ENCODE assay signal across 11 cellular contexts in genomic region chr17:82126479-82127314, GRCh38. TPM values are rescaled to one million over a fixed set of nuclear protein-coding genes. Genes with fewer than 3 reads are reported as not detected.
DNase-seq lines count a peak whose midpoint lies in the region; ATAC-seq and TF ChIP-seq lines count a peak whose summit lies in the region.
"Had no signal": no experiment of that assay in that cellular context is flagged by ENCODE, and none has a peak within 500 bp of the region (broad histone marks: within the 10 kb centered on the region; RNA-seq: fewer than 3 reads in every experiment).

No MANE protein-coding gene starts in this region.

- H3K27me3 Mint-ChIP-seq in activated CD8-positive, alpha-beta T cell treated with anti-CD3 and anti-CD28 coated beads, Interleukin-2, amount 10 ng/mL, durations not matched to agents 7 days and 5 days (ENCODE audit: low read depth) = no peaks in the 10 kb centered on the region
- no peaks in the 10 kb centered on the region for H3K27me3 Mint-ChIP-seq in activated naive CD8-positive, alpha-beta T cell treated with anti-CD3 and anti-CD28 coated beads, Interleukin-2, amount 10 ng/mL, durations not matched to agents 7 days and 5 days
- H3K27me3 Mint-ChIP-seq: naive B cell; stimulated activated memory B cell treated with anti-CD40 and anti-IgM and Interleukin-4, amounts not matched to agents 10 μg/mL and 1 μg/mL and 100 μg/mL, for 72 hours had no signal

- CTCF ChIA-PET in activated CD8-positive, alpha-beta T cell treated with anti-CD3 and anti-CD28 coated beads, Interleukin-2, amount 10 ng/mL, durations not matched to agents 7 days and 5 days (lab: Charles Lee) = interaction anchor here (0.9 to 2.2 kb wide), 16 partner anchors 10 to 177 kb away, joined by 3 to 16 read pairs (median 4); partner anchors contain the start of gene DCXR

- peak overlapping the region; percentile 70 for H3K4me3 Mint-ChIP-seq in activated CD8-positive, alpha-beta T cell treated with anti-CD3 and anti-CD28 coated beads, Interleukin-2, amount 10 ng/mL, durations not matched to agents 7 days and 5 days
- peak overlapping the region; percentile 77 for H3K4me3 Mint-ChIP-seq in activated naive CD8-positive, alpha-beta T cell treated with anti-CD3 and anti-CD28 coated beads, Interleukin-2, amount 10 ng/mL, durations not matched to agents 7 days and 5 days
- H3K4me3 Mint-ChIP-seq: naive B cell; stimulated activated memory B cell treated with anti-CD40 and anti-IgM and Interleukin-4, amounts not matched to agents 10 μg/mL and 1 μg/mL and 100 μg/mL, for 72 hours had no signal

- no peaks in the 10 kb centered on the region for H3K79me2 ChIP-seq in DND-41 (ENCODE audit: insufficient read depth, low read length)

- peak overlapping the region; percentile 61 for H3K4me2 ChIP-seq in DND-41 (ENCODE audit: insufficient read depth, low read length)

- ATAC-seq in DND-41 (ENCODE audit: insufficient read depth, low read depth) = peak; percentile 99
- peak; percentile 93 for ATAC-seq in activated CD8-positive, alpha-beta T cell treated with anti-CD3 and anti-CD28 coated beads, Interleukin-2, amount 10 ng/mL, durations not matched to agents 7 days and 5 days
- peak; percentile 89 for ATAC-seq in activated naive CD8-positive, alpha-beta T cell treated with anti-CD3 and anti-CD28 coated beads, Interleukin-2, amount 10 ng/mL, durations not matched to agents 7 days and 5 days (ENCODE audit: low read depth)
- ATAC-seq in GM21423 (IDR thresholded peaks at IDR 0.05; ENCODE audit: unreplicated experiment) = no peak
- no peak for ATAC-seq in GM21737 (IDR thresholded peaks at IDR 0.05; ENCODE audit: unreplicated experiment)
- ATAC-seq: stimulated activated memory B cell treated with anti-CD40 and anti-IgM and Interleukin-4, amounts not matched to agents 10 μg/mL and 1 μg/mL and 100 μg/mL, for 72 hours had no signal

- POLR2A ChIA-PET in activated CD8-positive, alpha-beta T cell treated with anti-CD3 and anti-CD28 coated beads, Interleukin-2, amount 10 ng/mL, durations not matched to agents 7 days and 5 days (lab: Charles Lee) = interaction anchor here (0.8 to 2.0 kb wide), 7 partner anchors 11 to 102 kb away, joined by 3 to 7 read pairs (median 5); partner anchors contain the start of genes FASN and SLC16A3
- POLR2A ChIA-PET in activated naive CD8-positive, alpha-beta T cell treated with anti-CD3 and anti-CD28 coated beads, Interleukin-2, amount 10 ng/mL, durations not matched to agents 7 days and 5 days (lab: Charles Lee) = interaction anchor here (0.7 to 2.9 kb wide), 17 partner anchors 9 to 190 kb away, joined by 3 to 17 read pairs (median 4); partner anchors contain the start of genes CD7, DCXR, FASN and GPS1

- peak overlapping the region; percentile 19 for H3K9ac ChIP-seq in DND-41 (ENCODE audit: low read depth, low read length)

- peak overlapping the region; percentile 98 for H3K27ac Mint-ChIP-seq in activated CD8-positive, alpha-beta T cell treated with anti-CD3 and anti-CD28 coated beads, Interleukin-2, amount 10 ng/mL, durations not matched to agents 7 days and 5 days
- peak overlapping the region; percentile 99 for H3K27ac Mint-ChIP-seq in activated naive CD8-positive, alpha-beta T cell treated with anti-CD3 and anti-CD28 coated beads, Interleukin-2, amount 10 ng/mL, durations not matched to agents 7 days and 5 days
- H3K27ac Mint-ChIP-seq: stimulated activated memory B cell treated with anti-CD40 and anti-IgM and Interleukin-4, amounts not matched to agents 10 μg/mL and 1 μg/mL and 100 μg/mL, for 72 hours had no signal

- H3K4me1 Mint-ChIP-seq in activated CD8-positive, alpha-beta T cell treated with anti-CD3 and anti-CD28 coated beads, Interleukin-2, amount 10 ng/mL, durations not matched to agents 7 days and 5 days (ENCODE audit: low read depth) = peaks cover 59% of the 10 kb centered on the region
- peaks cover 41% of the 10 kb centered on the region for H3K4me1 Mint-ChIP-seq in activated naive CD8-positive, alpha-beta T cell treated with anti-CD3 and anti-CD28 coated beads, Interleukin-2, amount 10 ng/mL, durations not matched to agents 7 days and 5 days
- H3K4me1 Mint-ChIP-seq: naive B cell; stimulated activated memory B cell treated with anti-CD40 and anti-IgM and Interleukin-4, amounts not matched to agents 10 μg/mL and 1 μg/mL and 100 μg/mL, for 72 hours had no signal

- H3K4me1 ChIP-seq in DND-41 (ENCODE audit: insufficient read depth, low read length) = peaks cover 24% of the 10 kb centered on the region

- TF ChIP-seq CTCF in DND-41 (IDR thresholded peaks at IDR 0.05; ENCODE audit: borderline replicate concordance, extremely low read depth, low read length, poor library complexity, severe bottlenecking) = no peak

- H4K20me1 ChIP-seq in DND-41 (ENCODE audit: insufficient read depth, low read length) = peaks cover 6% of the 10 kb centered on the region

- H3K27me3 ChIP-seq in DND-41 (ENCODE audit: insufficient read depth, low read length, poor library complexity) = no peaks in the 10 kb centered on the region

- DNase-seq in DND-41 (peak; percentile 90), caudate nucleus (lab: John Stamatoyannopoulos, UW) (no peak), H4 (ENCODE audit: low spot score) (no peak)
- DNase-seq in activated CD8-positive, alpha-beta T cell treated with anti-CD3 and anti-CD28 coated beads, Interleukin-2, amount 10 ng/mL, durations not matched to agents 7 days and 5 days = peak; percentile 92
- DNase-seq in activated naive CD8-positive, alpha-beta T cell treated with anti-CD3 and anti-CD28 coated beads, Interleukin-2, amount 10 ng/mL, durations not matched to agents 7 days and 5 days = peak; percentile 79
- DNase-seq in stimulated activated CD4-positive, alpha-beta T cell treated with anti-CD3 and anti-CD28 coated beads, TNF-alpha, amount 100 ng/mL, for 1 hour (ENCODE audit: low read depth in 3 of 3, low spot score in 1 of 3) = peak in 2 of 3 donors; percentile 68 to 73
- DNase-seq: naive B cell had no signal

- H3K4me3 ChIP-seq in DND-41 (ENCODE audit: low read depth in 1 of 2, low read length in 2 of 2) = peak overlapping the region in 1 of 2 experiments; percentile 17; a peak in 1 of 4 replicates

- no peaks in the 10 kb centered on the region for H3K9me3 Mint-ChIP-seq in activated CD8-positive, alpha-beta T cell treated with anti-CD3 and anti-CD28 coated beads, Interleukin-2, amount 10 ng/mL, durations not matched to agents 7 days and 5 days (ENCODE audit: insufficient read depth)
- H3K9me3 Mint-ChIP-seq in activated naive CD8-positive, alpha-beta T cell treated with anti-CD3 and anti-CD28 coated beads, Interleukin-2, amount 10 ng/mL, durations not matched to agents 7 days and 5 days = no peaks in the 10 kb centered on the region
- H3K9me3 Mint-ChIP-seq: naive B cell; stimulated activated memory B cell treated with anti-CD40 and anti-IgM and Interleukin-4, amounts not matched to agents 10 μg/mL and 1 μg/mL and 100 μg/mL, for 72 hours had no signal

- peak overlapping the region; percentile 17; the same call in 1 of the 2 replicates for H2AFZ ChIP-seq in DND-41 (ENCODE audit: low read depth, low read length)

- peaks cover 21% of the 10 kb centered on the region for H3K36me3 Mint-ChIP-seq in activated CD8-positive, alpha-beta T cell treated with anti-CD3 and anti-CD28 coated beads, Interleukin-2, amount 10 ng/mL, durations not matched to agents 7 days and 5 days (ENCODE audit: low read depth)
- peaks cover 11% of the 10 kb centered on the region for H3K36me3 Mint-ChIP-seq in activated naive CD8-positive, alpha-beta T cell treated with anti-CD3 and anti-CD28 coated beads, Interleukin-2, amount 10 ng/mL, durations not matched to agents 7 days and 5 days
- H3K36me3 Mint-ChIP-seq: naive B cell had no signal

- H3K36me3 ChIP-seq in DND-41 (ENCODE audit: insufficient read depth, low read length) = peaks cover 21% of the 10 kb centered on the region

- H3K27ac ChIP-seq in DND-41 (ENCODE audit: low read length) (peak overlapping the region; percentile 67), caudate nucleus (ENCODE audit: low read depth, low read length) (no peak overlapping the region)
- H3K27ac ChIP-seq: VCaP had no signal

- no peaks in the 10 kb centered on the region for H3K9me3 ChIP-seq in DND-41 (ENCODE audit: insufficient read depth, low read length, severe bottlenecking)

RNA-seq across cellular contexts. Expression of gene FASN, which starts 28.7 kb away (rescaled TPM):
- 100 to 1,000 TPM; 255 to 261 TPM for total RNA-seq in activated CD8-positive, alpha-beta T cell treated with anti-CD3 and anti-CD28 coated beads, Interleukin-2, amount 10 ng/mL, durations not matched to agents 7 days and 5 days
- total RNA-seq in activated naive CD8-positive, alpha-beta T cell treated with anti-CD3 and anti-CD28 coated beads, Interleukin-2, amount 10 ng/mL, durations not matched to agents 7 days and 5 days = 100 to 1,000 TPM; 154 to 163 TPM
- total RNA-seq in H4 (2014; rRNA removed; shearing (Covaris generic)) = 36.7 and 48.7 TPM in 2 replicates

Comparison
In these comparisons a context has a peak if more than half of its experiments do, and no peak if none do; other contexts are left out.
1. ATAC-seq: peak in DND-41 (single experiment), activated CD8-positive, alpha-beta T cell treated with anti-CD3 and anti-CD28 coated beads, Interleukin-2, amount 10 ng/mL, durations not matched to agents 7 days and 5 days (single experiment) and activated naive CD8-positive, alpha-beta T cell treated with anti-CD3 and anti-CD28 coated beads, Interleukin-2, amount 10 ng/mL, durations not matched to agents 7 days and 5 days (single experiment); none in GM21423 (single experiment) and GM21737 (single experiment).
2. DNase-seq: peak in DND-41 (single experiment), activated CD8-positive, alpha-beta T cell treated with anti-CD3 and anti-CD28 coated beads, Interleukin-2, amount 10 ng/mL, durations not matched to agents 7 days and 5 days (single experiment), activated naive CD8-positive, alpha-beta T cell treated with anti-CD3 and anti-CD28 coated beads, Interleukin-2, amount 10 ng/mL, durations not matched to agents 7 days and 5 days (single experiment) and stimulated activated CD4-positive, alpha-beta T cell treated with anti-CD3 and anti-CD28 coated beads, TNF-alpha, amount 100 ng/mL, for 1 hour (2 of 3); none in caudate nucleus (0 of 61) and H4 (single experiment).